Comparison of ENCODE assay signal across 5 cellular contexts in genomic region chr12:3321881-3322280, GRCh38.
"Had no signal": no experiment of that assay in that cellular context is flagged by ENCODE, and none has a peak within 500 bp of the region (broad histone marks: within the 10 kb centered on the region; RNA-seq: fewer than 3 reads in every experiment).

No MANE protein-coding gene starts in this region.

- H3K4me3 ChIP-seq: GM23338 had no signal

- H3K4me3 Mint-ChIP-seq: GM23338, H9 had no signal

- H3K4me2 ChIP-seq: GM23338 had no signal

- H3K36me3 Mint-ChIP-seq: IgD-negative memory B cell had no signal

- H3K27me3 Mint-ChIP-seq: IgD-negative memory B cell had no signal

- DNase-seq: H9, HCEC 1CT, KBM-7 had no signal

- H2AFZ ChIP-seq: GM23338 had no signal

- H3K9me3 Mint-ChIP-seq: GM23338, H9 had no signal

- ATAC-seq: GM23338 had no signal

- H3K4me1 Mint-ChIP-seq: IgD-negative memory B cell had no signal

- H3K27ac Mint-ChIP-seq: GM23338, H9, IgD-negative memory B cell had no signal
